9 cellular contexts compared by ENCODE assay signal in the genomic region with DNA sequence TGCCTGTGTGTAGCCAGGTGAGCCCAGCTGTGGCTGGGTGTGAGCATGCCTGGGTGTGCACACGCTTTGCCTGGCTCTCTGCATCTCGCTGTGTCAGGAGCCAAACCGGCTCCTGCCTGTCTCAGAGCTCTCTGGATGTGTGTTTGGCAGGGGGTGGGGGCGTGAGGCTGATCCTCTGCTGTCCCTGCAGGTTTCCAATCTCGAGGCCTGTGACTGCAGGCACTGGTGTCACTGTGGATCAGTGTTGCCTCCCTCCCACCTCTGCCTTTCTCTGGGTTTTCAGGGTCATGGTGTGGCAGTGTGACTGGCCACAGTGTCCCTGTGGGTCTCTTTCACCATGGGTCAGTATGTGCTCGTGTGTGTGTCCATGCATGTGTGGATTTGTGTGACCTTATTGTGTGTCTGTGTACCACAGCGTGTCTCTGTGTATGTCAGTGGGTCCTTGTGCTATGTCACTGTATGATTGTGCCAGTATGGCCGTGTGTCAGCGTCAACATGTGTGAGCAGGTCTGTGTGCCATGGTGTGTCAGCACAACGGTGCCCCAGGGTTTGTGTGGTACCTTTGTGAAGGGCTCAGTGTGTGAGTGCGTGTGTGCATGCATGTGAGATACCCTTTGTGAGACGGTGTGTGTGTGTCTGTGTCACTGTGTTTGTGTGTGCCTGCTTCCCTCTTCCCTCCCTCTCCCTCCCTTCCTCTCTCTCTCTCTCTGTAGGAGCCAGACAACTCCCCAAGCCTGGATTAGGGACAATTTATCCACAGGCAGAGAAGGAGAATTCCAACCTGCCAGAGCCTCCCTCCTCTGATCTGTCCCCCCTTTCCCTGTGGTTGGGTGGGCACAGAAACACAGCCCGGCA. TPM values are rescaled to one million over a fixed set of nuclear protein-coding genes. Genes with fewer than 3 reads are reported as not detected.
A peak's percentile ranks its signal among the peaks of the same experiment; 100 is the strongest.
DNase-seq lines count a peak whose midpoint lies in the region; ATAC-seq and TF ChIP-seq lines count a peak whose summit lies in the region.
"Had no signal": no experiment of that assay in that cellular context is flagged by ENCODE, and none has a peak within 500 bp of the region (broad histone marks: within the 10 kb centered on the region; RNA-seq: fewer than 3 reads in every experiment).

No MANE protein-coding gene starts in this region.

- no peak for TF ChIP-seq CTCF in WERI-Rb-1 (IDR thresholded peaks at IDR 0.05; ENCODE audit: low read depth, low read length)
- TF ChIP-seq CTCF in glutamatergic neuron (IDR thresholded peaks at IDR 0.05; ENCODE audit: partially characterized antibody, unreplicated experiment), result no peak

- POLR2A ChIA-PET in CD8-positive, alpha-beta memory T cell (lab: Charles Lee), result no interaction called here

- H3K27ac Mint-ChIP-seq in CD8-positive, alpha-beta memory T cell, result peak overlapping the region in 5 of 8 donors; percentile 7 to 84 (median 63)
- peak overlapping the region; percentile 83 for H3K27ac Mint-ChIP-seq in glutamatergic neuron (ENCODE audit: unreplicated experiment)

- CTCF ChIA-PET in CD8-positive, alpha-beta memory T cell (lab: Charles Lee), result no interaction called here

- H3K36me3 Mint-ChIP-seq in CD8-positive, alpha-beta memory T cell, result peaks cover 0 to 2% (median 0%) of the 10 kb centered on the region in 3 donors
- H3K36me3 Mint-ChIP-seq in glutamatergic neuron (ENCODE audit: unreplicated experiment), result no peaks in the 10 kb centered on the region

- H3K9me3 Mint-ChIP-seq in CD8-positive, alpha-beta memory T cell, result no peaks in the 10 kb centered on the region
- H3K9me3 Mint-ChIP-seq in glutamatergic neuron (ENCODE audit: unreplicated experiment), result peaks cover 19% of the 10 kb centered on the region

- no peak overlapping the region for H3K4me3 ChIP-seq in CD8-positive, alpha-beta memory T cell (ENCODE audit: low read length)
- H3K4me3 ChIP-seq in WERI-Rb-1 (ENCODE audit: low read depth, low read length), result no peak overlapping the region
- no peak overlapping the region for H3K4me3 ChIP-seq in rectal smooth muscle tissue (ENCODE audit: low read length)

- no peaks in the 10 kb centered on the region for H3K36me3 ChIP-seq in CD8-positive, alpha-beta memory T cell (ENCODE audit: insufficient read depth, low read length)
- H3K36me3 ChIP-seq in WERI-Rb-1, result peaks cover 7% of the 10 kb centered on the region
- H3K36me3 ChIP-seq in rectal smooth muscle tissue (ENCODE audit: control insufficient read depth, insufficient read depth, low read length), result no peaks in the 10 kb centered on the region

- no peak overlapping the region for H3K9ac ChIP-seq in rectal smooth muscle tissue (ENCODE audit: low read length)

- DNase-seq in CD8-positive, alpha-beta memory T cell, result no peak
- no peak for DNase-seq in WERI-Rb-1
- no peak for DNase-seq in glutamatergic neuron
- no peak for DNase-seq in NCI-H2171 (lab: John Stamatoyannopoulos, UW)
- no peak for DNase-seq in NCI-H2196 treated with DMSO at 0.1 percent for 48 hours (lab: John Stamatoyannopoulos, UW; ENCODE audit: unreplicated experiment)
- DNase-seq: NCI-H187 had no signal

- H3K27me3 Mint-ChIP-seq in CD8-positive, alpha-beta memory T cell, result no peaks in the 10 kb centered on the region
- peaks cover 29% of the 10 kb centered on the region for H3K27me3 Mint-ChIP-seq in glutamatergic neuron (ENCODE audit: unreplicated experiment)

- peaks cover 31% of the 10 kb centered on the region for H3K4me1 ChIP-seq in CD8-positive, alpha-beta memory T cell (ENCODE audit: insufficient read depth, low read length)
- peaks cover 75% of the 10 kb centered on the region for H3K4me1 ChIP-seq in rectal smooth muscle tissue (ENCODE audit: control insufficient read depth, insufficient read depth, low read length)

- H3K9me3 ChIP-seq in CD8-positive, alpha-beta memory T cell (ENCODE audit: low read length), result no peaks in the 10 kb centered on the region
- no peaks in the 10 kb centered on the region for H3K9me3 ChIP-seq in WERI-Rb-1 (ENCODE audit: severe bottlenecking)

- H3K27me3 ChIP-seq in CD8-positive, alpha-beta memory T cell (ENCODE audit: insufficient read depth, low read length, poor library complexity, severe bottlenecking), result no peaks in the 10 kb centered on the region
- H3K27me3 ChIP-seq in WERI-Rb-1 (ENCODE audit: insufficient read depth, low read depth, severe bottlenecking) (no peaks in the 10 kb centered on the region), rectal smooth muscle tissue (ENCODE audit: control insufficient read depth, insufficient read depth, low read length) (no peaks in the 10 kb centered on the region)

- peaks cover 23 to 34% (median 26%) of the 10 kb centered on the region in 3 donors for H3K4me1 Mint-ChIP-seq in CD8-positive, alpha-beta memory T cell
- H3K4me1 Mint-ChIP-seq in glutamatergic neuron (ENCODE audit: low read depth, unreplicated experiment), result peaks cover 67% of the 10 kb centered on the region

- ATAC-seq in GM19023 (IDR thresholded peaks at IDR 0.05; ENCODE audit: unreplicated experiment), result no peak
- no peak for ATAC-seq in HG02678 (IDR thresholded peaks at IDR 0.05; ENCODE audit: unreplicated experiment)

- no peak overlapping the region for H3K4me3 Mint-ChIP-seq in CD8-positive, alpha-beta memory T cell
- peak overlapping the region; percentile 76 for H3K4me3 Mint-ChIP-seq in glutamatergic neuron (ENCODE audit: unreplicated experiment)

- peak overlapping the region; percentile 12 for H3K27ac ChIP-seq in CD8-positive, alpha-beta memory T cell (ENCODE audit: low read depth, low read length)
- H3K27ac ChIP-seq in WERI-Rb-1 (peak overlapping the region; percentile 77), rectal smooth muscle tissue (ENCODE audit: low read depth, low read length) (peak overlapping the region; percentile 72)

RNA-seq across cellular contexts. Expression of a gene that starts 43.4 kb away (rescaled TPM):
- total RNA-seq in CD8-positive, alpha-beta memory T cell, result 10 to 100 TPM; 11.5 TPM
- 1.9 TPM for polyA plus RNA-seq in CD8-positive, alpha-beta memory T cell
- 131 TPM for total RNA-seq in glutamatergic neuron (ENCODE audit: unreplicated experiment)

Comparison
In these comparisons a context has a peak if more than half of its experiments do, and no peak if none do; other contexts are left out.
1. H3K27ac ChIP-seq: peak in every context shown above with its lines; median percentile 77 in WERI-Rb-1; 72 in rectal smooth muscle tissue; 12 in CD8-positive, alpha-beta memory T cell.
2. RNA of a gene that starts 43.4 kb away (total RNA-seq): 131 TPM in glutamatergic neuron (single experiment); 11.5 TPM in CD8-positive, alpha-beta memory T cell; every median in the first group is over 10 times any median in the second.